In genomic region chr6:28336284-28337024, GRCh38 we compare ENCODE assay signal across 8 cellular contexts. TPM values are rescaled to one million over a fixed set of nuclear protein-coding genes. Genes with fewer than 3 reads are reported as not detected.
DNase-seq lines count a peak whose midpoint lies in the region; ATAC-seq and TF ChIP-seq lines count a peak whose summit lies in the region.

No MANE protein-coding gene starts in this region.

- no peak for TF ChIP-seq POLR2A in gastroesophageal sphincter (IDR thresholded peaks at IDR 0.05)

- no peak for TF ChIP-seq EP300 in gastroesophageal sphincter (IDR thresholded peaks at IDR 0.05)

- no peaks in the 10 kb centered on the region for H3K79me2 ChIP-seq in MM.1S (ENCODE audit: low read length)

- peak overlapping the region; percentile 84 for H3K4me2 ChIP-seq in MM.1S (ENCODE audit: low read depth, low read length)

- TF ChIP-seq CTCF in MM.1S (IDR thresholded peaks at IDR 0.05; ENCODE audit: low read length), result no peak
- no peak for TF ChIP-seq CTCF in gastroesophageal sphincter (IDR thresholded peaks at IDR 0.05)

- no peaks in the 10 kb centered on the region for H3K27me3 ChIP-seq in MM.1S (replicated peaks; ENCODE audit: insufficient read depth, low read length)
- no peaks in the 10 kb centered on the region for H3K27me3 ChIP-seq in gastroesophageal sphincter

- 1 to 2% methylated on average over 14 to 20 of the region's 20 CpGs for WGBS in gastroesophageal sphincter (ENCODE audit: low coverage in 1 of 2), 2 donors

- H2AFZ ChIP-seq in MM.1S (ENCODE audit: low read length), result peak overlapping the region; percentile 77

- DNase-seq in DMS 273 treated with DMSO at 0.1 percent for 48 hours (lab: John Stamatoyannopoulos, UW) (peak; percentile 46), MM.1S (peak; percentile 53), UCSD-AML1 (lab: John Stamatoyannopoulos, UW; ENCODE audit: unreplicated experiment) (peak; percentile 60), pons (ENCODE audit: low spot score) (peak; percentile 73)
- no peak for DNase-seq in activated CD8-positive, alpha-beta memory T cell treated with anti-CD3 and anti-CD28 coated beads, Interleukin-2, amount 50 U/mL, for 4 hours
- no peak for DNase-seq in activated naive CD4-positive, alpha-beta T cell (lab: John Stamatoyannopoulos, UW)

- ATAC-seq in GM19467 (IDR thresholded peaks at IDR 0.05; ENCODE audit: unreplicated experiment) (peak; percentile 45), gastroesophageal sphincter (peak; percentile 17)

- H3K9me3 ChIP-seq in MM.1S (replicated peaks; ENCODE audit: insufficient read depth, low read length) (no peaks in the 10 kb centered on the region), gastroesophageal sphincter (no peaks in the 10 kb centered on the region)

- H3K4me1 ChIP-seq in MM.1S (ENCODE audit: low read length) (peaks cover 9% of the 10 kb centered on the region), gastroesophageal sphincter (peaks cover 6 to 26% (median 10%) of the 10 kb centered on the region in 3 donors)

- peak overlapping the region; percentile 71 for H3K4me3 ChIP-seq in MM.1S (ENCODE audit: low read length)
- peak overlapping the region; percentile 73 to 81 for H3K4me3 ChIP-seq in gastroesophageal sphincter

- no peaks in the 10 kb centered on the region for H3K9me2 ChIP-seq in MM.1S (replicated peaks; ENCODE audit: insufficient read depth, low read length)

- no peaks in the 10 kb centered on the region; the same call in none of the 2 replicates for H3F3A ChIP-seq in MM.1S (ENCODE audit: insufficient read depth, low read length)

- H4K20me1 ChIP-seq in MM.1S (ENCODE audit: insufficient read depth, low read length), result no peaks in the 10 kb centered on the region

- H3K36me3 ChIP-seq in MM.1S (replicated peaks; ENCODE audit: insufficient read depth, low read length) (no peaks in the 10 kb centered on the region), gastroesophageal sphincter (no peaks in the 10 kb centered on the region)

- H3K9ac ChIP-seq in MM.1S (ENCODE audit: low read length), result peak overlapping the region; percentile 67

- H3K27ac ChIP-seq in MM.1S (ENCODE audit: low read length) (peak overlapping the region; percentile 69; the same call in 1 of the 2 replicates), gastroesophageal sphincter (peak overlapping the region; percentile 97 to 98 (median 98))

RNA-seq across cellular contexts. Expression of gene ZSCAN31, which starts 0.5 kb away (rescaled TPM):
- 10 to 100 TPM; 14.9 to 32.0 (median 24.8) TPM for total RNA-seq in gastroesophageal sphincter

RNA-seq across cellular contexts. Expression of gene ZKSCAN3, which starts 13.3 kb away (rescaled TPM):
- total RNA-seq in gastroesophageal sphincter, result 1 to 10 TPM; 4.4 to 9.8 (median 6.9) TPM

RNA-seq across cellular contexts. Expression of gene PGBD1, which starts 55.1 kb away (rescaled TPM):
- total RNA-seq in gastroesophageal sphincter, result 1 to 10 TPM; 6.5 to 7.7 (median 7.2) TPM

Comparison
In these comparisons a context has a peak if more than half of its experiments do, and no peak if none do; other contexts are left out.
1. DNase-seq: peak in DMS 273 treated with DMSO at 0.1 percent for 48 hours (single experiment), MM.1S (single experiment), UCSD-AML1 (single experiment) and pons (single experiment); none in activated CD8-positive, alpha-beta memory T cell treated with anti-CD3 and anti-CD28 coated beads, Interleukin-2, amount 50 U/mL, for 4 hours (single experiment) and activated naive CD4-positive, alpha-beta T cell (0 of 4).